8 cellular contexts compared by ENCODE assay signal in the genomic region with DNA sequence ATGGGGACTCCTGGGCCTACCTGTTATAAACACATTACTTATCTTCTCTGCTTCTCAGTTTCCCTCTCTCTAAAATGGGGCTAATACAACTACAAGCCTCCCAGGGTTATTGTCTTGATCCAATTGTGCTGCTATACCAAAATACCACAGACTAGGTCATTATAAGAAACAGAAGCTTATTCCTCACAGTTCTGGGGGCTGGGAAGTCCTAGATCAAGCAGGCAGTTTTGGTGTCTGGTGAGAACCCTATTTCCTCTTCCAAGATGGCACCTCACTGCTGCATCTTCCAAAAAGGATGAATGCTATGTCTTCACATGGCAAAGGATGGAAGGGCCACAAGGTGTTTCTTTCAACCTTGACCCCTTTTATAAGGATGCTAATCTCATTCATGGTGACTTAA.
"Had no signal": no experiment of that assay in that cellular context is flagged by ENCODE, and none has a peak within 500 bp of the region (broad histone marks: within the 10 kb centered on the region; RNA-seq: fewer than 3 reads in every experiment).

No MANE protein-coding gene starts in this region.

- ATAC-seq: GM12878 had no signal

- H3K4me3 ChIP-seq: GM12878 had no signal

- FAIRE-seq: G401.6, GM12878, GM12891, GM12892, GM18507, GM19239 had no signal

- DNase-seq: GDM1, GF-D8 had no signal
